Comparison of ENCODE assay signal across 10 cellular contexts in genomic region chr14:22427771-22428228, GRCh38.
DNase-seq lines count a peak whose midpoint lies in the region; ATAC-seq, FAIRE-seq and TF ChIP-seq lines count a peak whose summit lies in the region.
"Had no signal": no experiment of that assay in that cellular context is flagged by ENCODE, and none has a peak within 500 bp of the region (broad histone marks: within the 10 kb centered on the region; RNA-seq: fewer than 3 reads in every experiment).

No MANE protein-coding gene starts in this region.

- FAIRE-seq in K562 (lab: Jason Lieb, UNC), result no peak

- CTCF ChIA-PET in K562 (lab: Yijun Ruan, JAX; ENCODE audit: low intra/inter-chr PET ratio), result no interaction called here
- CTCF ChIA-PET in activated CD8-positive, alpha-beta T cell treated with anti-CD3 and anti-CD28 coated beads for 36 hours (lab: Charles Lee), result no interaction called here

- TF ChIP-seq EP300 in Ishikawa (IDR thresholded peaks at IDR 0.05; ENCODE audit: borderline replicate concordance), result no peak
- no peak for TF ChIP-seq EP300 in K562 (IDR thresholded peaks at IDR 0.05; ENCODE audit: low read length)

- WGBS in K562 (ENCODE audit: insufficient coverage, low coverage, missing lambda C conversion rate), result 20% methylated on average over 9 of the region's 9 CpGs

- no peak overlapping the region for H3K4me3 ChIP-seq in K562
- peak overlapping the region in 1 of 2 donors; percentile 11 for H3K4me3 ChIP-seq in left lung
- H3K4me3 ChIP-seq in thoracic aorta, result peak overlapping the region; percentile 60

- no peak for DNase-seq in K562 (ENCODE audit: extremely low read depth in 1 of 4, low spot score in 3 of 4)
- no peak for DNase-seq in left lung
- no peak for DNase-seq in thoracic aorta (ENCODE audit: low spot score)
- no peak for DNase-seq in stimulated activated CD4-positive, alpha-beta T cell treated with anti-CD3 and anti-CD28 coated beads, Interleukin-12 subunit alpha, Interleukin-12 subunit beta, amount 100 ng/mL, for 4 hours
- no peak for DNase-seq in activated CD8-positive, alpha-beta T cell treated with anti-CD3 and anti-CD28 coated beads for 36 hours
- DNase-seq: activated CD4-positive, alpha-beta T cell treated with anti-CD3 and anti-CD28 coated beads, Interleukin-2, amount 10 ng/mL, durations not matched to agents 24 days and 14 days had no signal

- no peaks in the 10 kb centered on the region for H4K20me1 ChIP-seq in K562 (replicated peaks; ENCODE audit: control insufficient read depth, insufficient read depth, low read length)

- H3K9me3 Mint-ChIP-seq in activated CD8-positive, alpha-beta T cell treated with anti-CD3 and anti-CD28 coated beads for 36 hours, result no peaks in the 10 kb centered on the region
- H3K9me3 Mint-ChIP-seq: activated CD4-positive, alpha-beta T cell treated with anti-CD3 and anti-CD28 coated beads, Interleukin-2, amount 10 ng/mL, durations not matched to agents 24 days and 14 days; stimulated activated naive CD8-positive, alpha-beta T cell treated with anti-CD3 and anti-CD28 coated beads, Interleukin-15, Interleukin-2, amounts not matched to agents 100 ng/mL and 50 ng/mL, for 24 hours had no signal

- no peak overlapping the region for H3K9ac ChIP-seq in K562 (ENCODE audit: insufficient read depth in 1 of 2, low read depth in 2 of 2, low read length in 2 of 2)

- H3K27ac ChIP-seq in K562 (ENCODE audit: extremely low read depth, low read depth, low read length) (no peak overlapping the region), left lung (peak overlapping the region; percentile 67 to 83), thoracic aorta (peak overlapping the region in 1 of 2 donors; percentile 49)

- BruUV-seq in K562 (replicated peaks; lab: Mats Ljungman, UMichigan), result no TSS peak

- no peaks in the 10 kb centered on the region for H3K27me3 Mint-ChIP-seq in activated CD8-positive, alpha-beta T cell treated with anti-CD3 and anti-CD28 coated beads for 36 hours
- H3K27me3 Mint-ChIP-seq: activated CD4-positive, alpha-beta T cell treated with anti-CD3 and anti-CD28 coated beads, Interleukin-2, amount 10 ng/mL, durations not matched to agents 24 days and 14 days; stimulated activated naive CD8-positive, alpha-beta T cell treated with anti-CD3 and anti-CD28 coated beads, Interleukin-15, Interleukin-2, amounts not matched to agents 100 ng/mL and 50 ng/mL, for 24 hours had no signal

- no peak overlapping the region for H3K4me2 ChIP-seq in K562 (ENCODE audit: insufficient read depth, low read length)

- TF ChIP-seq RAD21 in Ishikawa (IDR thresholded peaks at IDR 0.05; ENCODE audit: low read depth), result no peak
- no peak for TF ChIP-seq RAD21 in K562 (CRISPR knock-in tag; conservative IDR thresholded peaks at IDR 0.05 in 1 of 2, IDR thresholded peaks at IDR 0.05 in 1 of 2)

- H3K27me3 ChIP-seq in K562 (ENCODE audit: control insufficient read depth in 2 of 2, insufficient read depth in 2 of 2, low read length in 2 of 2) (no peaks in the 10 kb centered on the region; a peak in 1 of 5 replicates), left lung (no peaks in the 10 kb centered on the region), thoracic aorta (replicated peaks; ENCODE audit: insufficient read depth) (no peaks in the 10 kb centered on the region)

- POLR2A ChIA-PET in K562 (lab: Yijun Ruan, JAX), result no interaction called here
- POLR2A ChIA-PET in activated CD8-positive, alpha-beta T cell treated with anti-CD3 and anti-CD28 coated beads for 36 hours (lab: Charles Lee), result no interaction called here

- H3K4me1 ChIP-seq in K562 (replicated peaks in 1 of 2; ENCODE audit: control insufficient read depth in 2 of 2, insufficient read depth in 2 of 2, low read length in 2 of 2), result peaks cover 0 to 18% of the 10 kb centered on the region in 2 experiments; a peak in 4 of 5 replicates
- H3K4me1 ChIP-seq in left lung, result peaks cover 27 to 47% of the 10 kb centered on the region in 2 donors
- peaks cover 30 to 41% of the 10 kb centered on the region in 2 donors for H3K4me1 ChIP-seq in thoracic aorta (ENCODE audit: control insufficient read depth in 1 of 2, low read depth in 2 of 2)

- no peaks in the 10 kb centered on the region for H3K9me1 ChIP-seq in K562 (ENCODE audit: control insufficient read depth, insufficient read depth, low read length)

- H2AFZ ChIP-seq in K562 (ENCODE audit: low read depth, low read length), result no peak overlapping the region

- H3K9me3 ChIP-seq in K562 (replicated peaks; ENCODE audit: control insufficient read depth, insufficient read depth, low read depth, low read length) (no peaks in the 10 kb centered on the region), left lung (no peaks in the 10 kb centered on the region), thoracic aorta (no peaks in the 10 kb centered on the region)

- in situ Hi-C loops in K562 (cut with MboI), result no loop called here

- H3K79me2 ChIP-seq in K562 (ENCODE audit: control insufficient read depth, insufficient read depth, low read length), result no peaks in the 10 kb centered on the region

- ATAC-seq in K562 (no peak), left lung (peak; percentile 68), thoracic aorta (ENCODE audit: insufficient number of reproducible peaks, low FRiP score, low read depth) (peak; percentile 66), GM18505 (IDR thresholded peaks at IDR 0.05; ENCODE audit: unreplicated experiment) (no peak), GM21390 (IDR thresholded peaks at IDR 0.05; ENCODE audit: unreplicated experiment) (no peak)
- no peak for ATAC-seq in activated CD8-positive, alpha-beta T cell treated with anti-CD3 and anti-CD28 coated beads for 36 hours

- TF ChIP-seq POLR2A in K562 (conservative IDR thresholded peaks at IDR 0.05) (no peak), GM18505 (IDR thresholded peaks at IDR 0.05; ENCODE audit: borderline replicate concordance, extremely low read depth, insufficient read depth, insufficient read length) (no peak)

- TF ChIP-seq CTCF in K562 (IDR thresholded peaks at IDR 0.05 in 2 of 3, conservative IDR thresholded peaks at IDR 0.05 in 1 of 3; ENCODE audit: insufficient read depth in 2 of 3, low read depth in 1 of 3, low read length in 3 of 3), result no peak
- no peak for TF ChIP-seq CTCF in left lung (IDR thresholded peaks at IDR 0.05)
- TF ChIP-seq CTCF in thoracic aorta (IDR thresholded peaks at IDR 0.05), result no peak
- TF ChIP-seq CTCF in activated CD8-positive, alpha-beta T cell treated with anti-CD3 and anti-CD28 coated beads for 36 hours (IDR thresholded peaks at IDR 0.05), result no peak

- H3K4me3 Mint-ChIP-seq in activated CD8-positive, alpha-beta T cell treated with anti-CD3 and anti-CD28 coated beads for 36 hours, result no peak overlapping the region
- H3K4me3 Mint-ChIP-seq: activated CD4-positive, alpha-beta T cell treated with anti-CD3 and anti-CD28 coated beads, Interleukin-2, amount 10 ng/mL, durations not matched to agents 24 days and 14 days; stimulated activated naive CD8-positive, alpha-beta T cell treated with anti-CD3 and anti-CD28 coated beads, Interleukin-15, Interleukin-2, amounts not matched to agents 100 ng/mL and 50 ng/mL, for 24 hours had no signal

- intact Hi-C loops in K562 (cut with micrococcal nuclease) (loop anchor here (5.0 kb wide), 1 partner anchor 35 kb away; no protein-coding TSS in a partner anchor), left lung (cut with DNase I) (no loop called here)
- intact Hi-C loops in activated CD8-positive, alpha-beta T cell treated with anti-CD3 and anti-CD28 coated beads for 36 hours (cut with micrococcal nuclease), result no loop called here

- H3K36me3 Mint-ChIP-seq in activated CD8-positive, alpha-beta T cell treated with anti-CD3 and anti-CD28 coated beads for 36 hours (ENCODE audit: low read depth), result no peaks in the 10 kb centered on the region

- H3K27ac Mint-ChIP-seq in activated CD8-positive, alpha-beta T cell treated with anti-CD3 and anti-CD28 coated beads for 36 hours, result no peak overlapping the region
- H3K27ac Mint-ChIP-seq: activated CD4-positive, alpha-beta T cell treated with anti-CD3 and anti-CD28 coated beads, Interleukin-2, amount 10 ng/mL, durations not matched to agents 24 days and 14 days; stimulated activated naive CD8-positive, alpha-beta T cell treated with anti-CD3 and anti-CD28 coated beads, Interleukin-15, Interleukin-2, amounts not matched to agents 100 ng/mL and 50 ng/mL, for 24 hours had no signal

- H3K36me3 ChIP-seq in K562 (ENCODE audit: control insufficient read depth, insufficient read depth, low read length), result no peaks in the 10 kb centered on the region
- H3K36me3 ChIP-seq in left lung, result no peaks in the 10 kb centered on the region
- H3K36me3 ChIP-seq in thoracic aorta, result no peaks in the 10 kb centered on the region

- no peaks in the 10 kb centered on the region for H3K4me1 Mint-ChIP-seq in activated CD8-positive, alpha-beta T cell treated with anti-CD3 and anti-CD28 coated beads for 36 hours (ENCODE audit: low read depth)
- H3K4me1 Mint-ChIP-seq: activated CD4-positive, alpha-beta T cell treated with anti-CD3 and anti-CD28 coated beads, Interleukin-2, amount 10 ng/mL, durations not matched to agents 24 days and 14 days had no signal

TF ChIP-seq in Ishikawa, 13 proteins besides CTCF, POLR2A, EP300 and RAD21:
- TF ChIP-seq NFIC (IDR thresholded peaks at IDR 0.05) (peak; percentile 27; the same call in 1 of the 2 replicates), FOXM1 (IDR thresholded peaks at IDR 0.05; ENCODE audit: borderline replicate concordance, low read depth) (no peak), CEBPB (IDR thresholded peaks at IDR 0.05) (peak; percentile 98), EGR1 (IDR thresholded peaks at IDR 0.05) (no peak), MAX (IDR thresholded peaks at IDR 0.05) (peak; percentile 36; the same call in 1 of the 2 replicates), TEAD4 (IDR thresholded peaks at IDR 0.05) (peak; percentile 67)

TF ChIP-seq in K562, 482 proteins besides CTCF, POLR2A, EP300 and RAD21:
- TF ChIP-seq CEBPG (CRISPR knock-in tag; IDR thresholded peaks at IDR 0.05) (peak; percentile 32), CEBPG (tag; conservative IDR thresholded peaks at IDR 0.05 in 1 of 2, IDR thresholded peaks at IDR 0.05 in 1 of 2) (peak; percentile 78 to 96), SOX6 (IDR thresholded peaks at IDR 0.05) (peak; percentile 58), ZNF280A (IDR thresholded peaks at IDR 0.05; ENCODE audit: low read depth, partially characterized antibody) (no peak), CEBPB (tag; IDR thresholded peaks at IDR 0.05) (peak; percentile 98), TEAD2 (tag; IDR thresholded peaks at IDR 0.05) (no peak), SMARCE1 (IDR thresholded peaks at IDR 0.05) (no peak), HDAC2 (IDR thresholded peaks at IDR 0.05) (no peak)

Comparison
In these comparisons a context has a peak if more than half of its experiments do, and no peak if none do; other contexts are left out.
1. ATAC-seq: peak in left lung (single experiment) and thoracic aorta (single experiment); none in K562 (single experiment), GM18505 (single experiment), GM21390 (single experiment) and activated CD8-positive, alpha-beta T cell treated with anti-CD3 and anti-CD28 coated beads for 36 hours (single experiment).